ENCODE assay signal across 8 cellular contexts in genomic region chr13:109162248-109163051, GRCh38.
DNase-seq lines count a peak whose midpoint lies in the region; ATAC-seq and TF ChIP-seq lines count a peak whose summit lies in the region.

No MANE protein-coding gene starts in this region.

- peak; percentile 73 for ATAC-seq in GM19025 (IDR thresholded peaks at IDR 0.05; ENCODE audit: low read depth, unreplicated experiment)
- peak; percentile 86 for ATAC-seq in HG03103 (IDR thresholded peaks at IDR 0.05; ENCODE audit: low read depth, unreplicated experiment)
- ATAC-seq in RWPE2 (ENCODE audit: low read depth) = peak; percentile 61

- no peak overlapping the region for H3K27ac ChIP-seq in RWPE2 (ENCODE audit: poor library complexity, severe bottlenecking)
- no peak overlapping the region for H3K27ac ChIP-seq in colonic mucosa

- no peak for TF ChIP-seq CTCF in RWPE2 (IDR thresholded peaks at IDR 0.05; ENCODE audit: poor library complexity, severe bottlenecking)
- no peak for TF ChIP-seq CTCF in colonic mucosa (IDR thresholded peaks at IDR 0.05)

- H3K4me3 ChIP-seq in RWPE2 (ENCODE audit: severe bottlenecking) = no peak overlapping the region
- no peak overlapping the region for H3K4me3 ChIP-seq in skeletal muscle satellite cell (ENCODE audit: low read length)
- H3K4me3 ChIP-seq in colonic mucosa = no peak overlapping the region

- no peak overlapping the region for H3K9ac ChIP-seq in skeletal muscle satellite cell (ENCODE audit: low read depth, low read length)
- no peak overlapping the region for H3K9ac ChIP-seq in colonic mucosa (ENCODE audit: low read depth in 2 of 2, low read length in 2 of 2)

- H3K27me3 ChIP-seq in RWPE2 (ENCODE audit: insufficient read depth, poor library complexity, severe bottlenecking) = no peaks in the 10 kb centered on the region
- H3K27me3 ChIP-seq in skeletal muscle satellite cell (ENCODE audit: control insufficient read depth, insufficient read depth, low read length) = no peaks in the 10 kb centered on the region
- no peaks in the 10 kb centered on the region for H3K27me3 ChIP-seq in colonic mucosa

- no peaks in the 10 kb centered on the region for H3K36me3 ChIP-seq in RWPE2 (ENCODE audit: low read depth)
- H3K36me3 ChIP-seq in skeletal muscle satellite cell (ENCODE audit: insufficient read depth, low read length) = no peaks in the 10 kb centered on the region
- H3K36me3 ChIP-seq in colonic mucosa = no peaks in the 10 kb centered on the region

- DNase-seq in AML-193 (lab: John Stamatoyannopoulos, UW) (peak; percentile 53 to 74), RWPE2 (ENCODE audit: low spot score) (no peak), iPS-NIHi7 (ENCODE audit: extremely low spot score) (no peak), colonic mucosa (no peak), cerebellar cortex (ENCODE audit: low spot score) (no peak)

- intact Hi-C loops in colonic mucosa (cut with DNase I) = no loop called here

- H3K4me1 ChIP-seq in RWPE2 (ENCODE audit: insufficient read depth, poor library complexity, severe bottlenecking) (peaks cover 39% of the 10 kb centered on the region), skeletal muscle satellite cell (ENCODE audit: control insufficient read depth, insufficient read depth, low read length) (peaks cover 3% of the 10 kb centered on the region), colonic mucosa (no peaks in the 10 kb centered on the region)

- H3K9me3 ChIP-seq in RWPE2 (ENCODE audit: severe bottlenecking) (no peaks in the 10 kb centered on the region), skeletal muscle satellite cell (replicated peaks; ENCODE audit: low read length) (no peaks in the 10 kb centered on the region), colonic mucosa (no peaks in the 10 kb centered on the region)

- H3K4me2 ChIP-seq in skeletal muscle satellite cell (ENCODE audit: low read length) = peak overlapping the region; percentile 27

Comparison
In these comparisons a context has a peak if more than half of its experiments do, and no peak if none do; other contexts are left out.
1. DNase-seq: peak in AML-193 (2 of 2); none in RWPE2 (single experiment), iPS-NIHi7 (single experiment), colonic mucosa (single experiment) and cerebellar cortex (single experiment).
2. Peak in every context shown above with its lines, with median percentiles within 50 percentile points of each other: ATAC-seq.